1 cellular context compared by ENCODE assay signal in genomic region chr2:71331581-71332412, GRCh38.
TF ChIP-seq lines count a peak whose summit lies in the region.

Gene ZNF638 (plus strand): TSS chr2:71331782. CDS start chr2:71348955, 17,173 bp downstream.

TF ChIP-seq in K562, 482 proteins besides CTCF, POLR2A, EP300 and RAD21 (continued from another document and continues in another):
- TF ChIP-seq VEZF1 (CRISPR knock-in tag; IDR thresholded peaks at IDR 0.05) (peak; percentile 66), SP2 (IDR thresholded peaks at IDR 0.05; ENCODE audit: extremely low read depth, low read depth, low read length, poor library complexity, severe bottlenecking) (no peak), PATZ1 (CRISPR knock-in tag; IDR thresholded peaks at IDR 0.05; ENCODE audit: borderline replicate concordance) (no peak), HNRNPH1 (optimal IDR thresholded peaks at IDR 0.05; ENCODE audit: low read depth, low read length) (no peak), NFE2 (IDR thresholded peaks at IDR 0.05; ENCODE audit: low read depth) (no peak), TSC22D4 (tag; IDR thresholded peaks at IDR 0.05) (no peak), SRF (CRISPR knock-in tag; IDR thresholded peaks at IDR 0.05) (no peak; a peak in 1 of 4 replicates), ZNF121 (CRISPR knock-in tag; conservative IDR thresholded peaks at IDR 0.05) (no peak), ZNF143 (CRISPR knock-in tag; IDR thresholded peaks at IDR 0.05) (no peak), ZBTB49 (CRISPR knock-in tag; IDR thresholded peaks at IDR 0.05; ENCODE audit: borderline replicate concordance) (no peak), CTCFL (IDR thresholded peaks at IDR 0.05; ENCODE audit: borderline replicate concordance, insufficient read depth, low read depth, low read length, poor library complexity, severe bottlenecking) (peak; percentile 78), NRF1 (conservative IDR thresholded peaks at IDR 0.05 in 1 of 2, IDR thresholded peaks at IDR 0.05 in 1 of 2) (peak; percentile 98), PTTG1 (tag; IDR thresholded peaks at IDR 0.05; ENCODE audit: low read depth) (no peak), CEBPZ (IDR thresholded peaks at IDR 0.05; ENCODE audit: borderline replicate concordance, low read depth, low read length) (no peak), FOXJ3 (CRISPR knock-in tag; IDR thresholded peaks at IDR 0.05) (no peak), ZNF232 (CRISPR knock-in tag; IDR thresholded peaks at IDR 0.05) (peak; percentile 62), ZNF282 (CRISPR knock-in tag; IDR thresholded peaks at IDR 0.05) (no peak), MXD1 (CRISPR knock-in tag; IDR thresholded peaks at IDR 0.05; ENCODE audit: borderline replicate concordance, poor library complexity, severe bottlenecking) (no peak), BRCA1 (IDR thresholded peaks at IDR 0.05) (no peak), BRCA1 (CRISPR knock-in tag; IDR thresholded peaks at IDR 0.05) (no peak), HDAC3 (IDR thresholded peaks at IDR 0.05; ENCODE audit: borderline replicate concordance, partially characterized antibody) (no peak), COPS2 (conservative IDR thresholded peaks at IDR 0.05) (no peak), DACH1 (IDR thresholded peaks at IDR 0.05; ENCODE audit: partially characterized antibody) (peak; percentile 8), POLR3A (IDR thresholded peaks at IDR 0.05; ENCODE audit: borderline replicate concordance, extremely low read depth, insufficient read depth, insufficient read length) (no peak), SIN3A (IDR thresholded peaks at IDR 0.05; ENCODE audit: borderline replicate concordance in 2 of 2, control insufficient read depth in 1 of 2, low read depth in 2 of 2, low read length in 2 of 2) (no peak), ATF6 (CRISPR knock-in tag; IDR thresholded peaks at IDR 0.05) (no peak), KAT7 (CRISPR knock-in tag; IDR thresholded peaks at IDR 0.05; ENCODE audit: borderline replicate concordance) (no peak), GABPA (tag; conservative IDR thresholded peaks at IDR 0.05; ENCODE audit: low read depth) (no peak), ESRRA (IDR thresholded peaks at IDR 0.05; ENCODE audit: borderline replicate concordance, low read depth) (no peak; the same call in 1 of the 2 replicates), ZNF740 (CRISPR knock-in tag; IDR thresholded peaks at IDR 0.05) (no peak), ZNF740 (tag; IDR thresholded peaks at IDR 0.05) (no peak), NFYB (IDR thresholded peaks at IDR 0.05; ENCODE audit: extremely low read depth, insufficient read length) (no peak), ZBTB2 (IDR thresholded peaks at IDR 0.05) (peak; percentile 96), CBX1 (IDR thresholded peaks at IDR 0.05; ENCODE audit: low read depth) (no peak), HSF4 (CRISPR knock-in tag; IDR thresholded peaks at IDR 0.05; ENCODE audit: borderline replicate concordance) (no peak), GTF2F1 (IDR thresholded peaks at IDR 0.05; ENCODE audit: low read depth, low read length) (no peak), NR3C1 (CRISPR knock-in tag; IDR thresholded peaks at IDR 0.05) (no peak), L3MBTL2 (IDR thresholded peaks at IDR 0.05) (peak; percentile 75; the same call in 1 of the 2 replicates), KAT2B (IDR thresholded peaks at IDR 0.05; ENCODE audit: low read depth, low read length) (no peak), HINFP (tag; conservative IDR thresholded peaks at IDR 0.05; ENCODE audit: low read depth) (no peak), ZNF134 (CRISPR knock-in tag; conservative IDR thresholded peaks at IDR 0.05) (no peak), PRPF4 (IDR thresholded peaks at IDR 0.05; ENCODE audit: insufficient read depth, low read depth, low read length, poor library complexity, severe bottlenecking) (no peak), RFX1 (IDR thresholded peaks at IDR 0.05) (no peak), MTA2 (IDR thresholded peaks at IDR 0.05; ENCODE audit: low read depth) (no peak), ZNF217 (CRISPR knock-in tag; IDR thresholded peaks at IDR 0.05) (no peak), ILF3 (IDR thresholded peaks at IDR 0.05; ENCODE audit: borderline replicate concordance) (no peak), MEIS2 (IDR thresholded peaks at IDR 0.05; ENCODE audit: partially characterized antibody) (peak; percentile 95), HNRNPLL (IDR thresholded peaks at IDR 0.05; ENCODE audit: low read depth, low read length, poor library complexity, severe bottlenecking) (peak; percentile 71), HDAC1 (IDR thresholded peaks at IDR 0.05) (peak in 1 of 2 experiments; percentile 39; a peak in 2 of 4 replicates), ZFX (CRISPR knock-in tag; IDR thresholded peaks at IDR 0.05) (peak; percentile 72), CSDE1 (IDR thresholded peaks at IDR 0.05) (no peak), SRSF3 (IDR thresholded peaks at IDR 0.05; ENCODE audit: insufficient read depth, low read length) (no peak)
